ENCODE assay signal across 1 cellular context in genomic region chr2:37617119-37617892, GRCh38.
A peak's percentile ranks its signal among the peaks of the same experiment; 100 is the strongest.
TF ChIP-seq lines count a peak whose summit lies in the region.

No MANE protein-coding gene starts in this region.

TF ChIP-seq in GM12878, 131 proteins besides CTCF, POLR2A, EP300 and RAD21 (continued from another document):
- 0 out of 2 replicates have a peak, but pooled peaks have one; percentile 54 for TF ChIP-seq ZNF687 (IDR thresholded peaks at IDR 0.05)
- TF ChIP-seq GABPA (IDR thresholded peaks at IDR 0.05; ENCODE audit: low read depth), result no peak
- TF ChIP-seq POLR2AphosphoS5 (IDR thresholded peaks at IDR 0.05; ENCODE audit: low read length), result peak; percentile 72
- TF ChIP-seq, protein P1, sequence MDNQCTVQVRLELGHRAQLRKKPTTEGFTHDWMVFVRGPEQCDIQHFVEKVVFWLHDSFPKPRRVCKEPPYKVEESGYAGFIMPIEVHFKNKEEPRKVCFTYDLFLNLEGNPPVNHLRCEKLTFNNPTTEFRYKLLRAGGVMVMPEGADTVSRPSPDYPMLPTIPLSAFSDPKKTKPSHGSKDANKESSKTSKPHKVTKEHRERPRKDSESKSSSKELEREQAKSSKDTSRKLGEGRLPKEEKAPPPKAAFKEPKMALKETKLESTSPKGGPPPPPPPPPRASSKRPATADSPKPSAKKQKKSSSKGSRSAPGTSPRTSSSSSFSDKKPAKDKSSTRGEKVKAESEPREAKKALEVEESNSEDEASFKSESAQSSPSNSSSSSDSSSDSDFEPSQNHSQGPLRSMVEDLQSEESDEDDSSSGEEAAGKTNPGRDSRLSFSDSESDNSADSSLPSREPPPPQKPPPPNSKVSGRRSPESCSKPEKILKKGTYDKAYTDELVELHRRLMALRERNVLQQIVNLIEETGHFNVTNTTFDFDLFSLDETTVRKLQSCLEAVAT (IDR thresholded peaks at IDR 0.05), result peak; percentile 87
- TF ChIP-seq RB1 (IDR thresholded peaks at IDR 0.05; ENCODE audit: borderline replicate concordance), result no peak
- TF ChIP-seq CBFB (IDR thresholded peaks at IDR 0.05; ENCODE audit: low read depth), result no peak
- TF ChIP-seq, protein P2, sequence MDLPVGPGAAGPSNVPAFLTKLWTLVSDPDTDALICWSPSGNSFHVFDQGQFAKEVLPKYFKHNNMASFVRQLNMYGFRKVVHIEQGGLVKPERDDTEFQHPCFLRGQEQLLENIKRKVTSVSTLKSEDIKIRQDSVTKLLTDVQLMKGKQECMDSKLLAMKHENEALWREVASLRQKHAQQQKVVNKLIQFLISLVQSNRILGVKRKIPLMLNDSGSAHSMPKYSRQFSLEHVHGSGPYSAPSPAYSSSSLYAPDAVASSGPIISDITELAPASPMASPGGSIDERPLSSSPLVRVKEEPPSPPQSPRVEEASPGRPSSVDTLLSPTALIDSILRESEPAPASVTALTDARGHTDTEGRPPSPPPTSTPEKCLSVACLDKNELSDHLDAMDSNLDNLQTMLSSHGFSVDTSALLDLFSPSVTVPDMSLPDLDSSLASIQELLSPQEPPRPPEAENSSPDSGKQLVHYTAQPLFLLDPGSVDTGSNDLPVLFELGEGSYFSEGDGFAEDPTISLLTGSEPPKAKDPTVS (IDR thresholded peaks at IDR 0.05; ENCODE audit: low read depth, low read length), result no peak
- TF ChIP-seq CEBPZ (IDR thresholded peaks at IDR 0.05; ENCODE audit: low read depth, low read length), result no peak
- TF ChIP-seq PKNOX1 (IDR thresholded peaks at IDR 0.05), result no peak
- TF ChIP-seq RELB (IDR thresholded peaks at IDR 0.05; ENCODE audit: low read depth), result 0 out of 2 replicates have a peak, but pooled peaks have one; percentile 40
- peak; percentile 62 for TF ChIP-seq SMAD1 (IDR thresholded peaks at IDR 0.05; ENCODE audit: low read depth, partially characterized antibody)
- no peak for TF ChIP-seq RELA (IDR thresholded peaks at IDR 0.05; ENCODE audit: borderline replicate concordance, partially characterized antibody)
- peak; percentile 63; the same call in 1 of the 2 replicates for TF ChIP-seq CHD2 (IDR thresholded peaks at IDR 0.05; ENCODE audit: borderline replicate concordance, low read depth, low read length)
- TF ChIP-seq, protein P3, sequence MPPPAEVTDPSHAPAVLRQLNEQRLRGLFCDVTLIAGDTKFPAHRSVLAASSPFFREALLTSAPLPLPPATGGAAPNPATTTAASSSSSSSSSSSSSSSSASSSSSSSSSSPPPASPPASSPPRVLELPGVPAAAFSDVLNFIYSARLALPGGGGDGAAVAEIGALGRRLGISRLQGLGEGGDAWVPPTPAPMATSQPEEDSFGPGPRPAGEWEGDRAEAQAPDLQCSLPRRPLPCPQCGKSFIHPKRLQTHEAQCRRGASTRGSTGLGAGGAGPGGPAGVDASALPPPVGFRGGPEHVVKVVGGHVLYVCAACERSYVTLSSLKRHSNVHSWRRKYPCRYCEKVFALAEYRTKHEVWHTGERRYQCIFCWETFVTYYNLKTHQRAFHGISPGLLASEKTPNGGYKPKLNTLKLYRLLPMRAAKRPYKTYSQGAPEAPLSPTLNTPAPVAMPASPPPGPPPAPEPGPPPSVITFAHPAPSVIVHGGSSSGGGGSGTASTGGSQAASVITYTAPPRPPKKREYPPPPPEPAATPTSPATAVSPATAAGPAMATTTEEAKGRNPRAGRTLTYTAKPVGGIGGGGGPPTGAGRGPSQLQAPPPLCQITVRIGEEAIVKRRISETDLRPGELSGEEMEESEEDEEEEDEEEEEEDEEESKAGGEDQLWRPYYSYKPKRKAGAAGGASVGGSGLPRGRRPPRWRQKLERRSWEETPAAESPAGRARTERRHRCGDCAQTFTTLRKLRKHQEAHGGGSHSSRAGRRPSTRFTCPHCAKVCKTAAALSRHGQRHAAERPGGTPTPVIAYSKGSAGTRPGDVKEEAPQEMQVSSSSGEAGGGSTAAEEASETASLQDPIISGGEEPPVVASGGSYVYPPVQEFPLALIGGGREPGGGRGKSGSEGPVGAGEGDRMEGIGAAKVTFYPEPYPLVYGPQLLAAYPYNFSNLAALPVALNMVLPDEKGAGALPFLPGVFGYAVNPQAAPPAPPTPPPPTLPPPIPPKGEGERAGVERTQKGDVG (CRISPR knock-in tag; IDR thresholded peaks at IDR 0.05), result no peak
- peak; percentile 62; the same call in 1 of the 2 replicates for TF ChIP-seq SPI1 (IDR thresholded peaks at IDR 0.05; ENCODE audit: borderline replicate concordance, insufficient read depth, low read depth, low read length)
